20 cellular contexts compared by ENCODE assay signal in the genomic region with DNA sequence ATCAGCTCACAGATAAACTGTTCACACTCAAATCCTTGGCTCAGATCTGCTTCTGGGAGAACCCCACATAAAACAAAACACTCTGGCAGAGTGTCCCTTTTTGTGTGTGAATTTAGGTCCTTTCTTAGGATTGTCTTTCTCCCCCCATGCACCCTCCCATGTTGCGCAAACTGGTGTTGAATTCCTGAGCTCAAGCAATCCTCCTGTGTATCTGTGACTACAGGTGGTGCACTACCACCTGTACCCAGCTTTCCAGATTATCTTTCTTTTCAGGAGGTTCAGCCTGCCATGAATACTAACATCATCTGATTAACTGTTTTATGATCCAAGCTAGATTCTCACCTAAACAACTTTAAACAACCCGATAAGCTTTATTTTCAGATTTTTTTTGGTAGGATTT.
"Had no signal": no experiment of that assay in that cellular context is flagged by ENCODE, and none has a peak within 500 bp of the region (broad histone marks: within the 10 kb centered on the region; RNA-seq: fewer than 3 reads in every experiment).

No MANE protein-coding gene starts in this region.

- H3K27ac Mint-ChIP-seq: activated naive CD4-positive, alpha-beta T cell treated with anti-CD3 and anti-CD28 coated beads, Interleukin-2, amount 50 U/mL, for 24 hours; dendritic cell treated with granulocyte-macrophage colony-stimulating factor and Interleukin-4, amounts not matched to agents 40 ng/mL and 50 ng/mL, for 4 days had no signal

- H3K27me3 Mint-ChIP-seq: dendritic cell treated with granulocyte-macrophage colony-stimulating factor and Interleukin-4, amounts not matched to agents 40 ng/mL and 50 ng/mL, for 4 days had no signal

- ATAC-seq: foreskin keratinocyte; psoas muscle; stimulated activated naive CD8-positive, alpha-beta T cell treated with anti-CD3 and anti-CD28 coated beads, Interleukin-15, Interleukin-2, amounts not matched to agents 100 U/mL and 50 U/mL, for 24 hours had no signal

- H3K9me3 Mint-ChIP-seq: activated naive CD4-positive, alpha-beta T cell treated with anti-CD3 and anti-CD28 coated beads, Interleukin-2, amount 50 U/mL, for 24 hours; nephron had no signal

- H3K4me3 Mint-ChIP-seq: activated naive CD4-positive, alpha-beta T cell treated with anti-CD3 and anti-CD28 coated beads, Interleukin-2, amount 50 U/mL, for 24 hours; dendritic cell treated with granulocyte-macrophage colony-stimulating factor and Interleukin-4, amounts not matched to agents 40 ng/mL and 50 ng/mL, for 4 days; nephron had no signal

- DNase-seq: activated gamma-delta T cell treated with Interleukin-2 at 50 U/mL for 16 hours; activated T-cell treated with anti-CD3 and anti-CD28 coated beads, Interleukin-2, amount 50 U/mL, for 1 hour; anterior cingulate cortex; brain microvascular endothelial cell; caudate nucleus; effector CD4-positive, alpha-beta T cell; erythroblast; foreskin keratinocyte; mammary epithelial cell; pancreas; psoas muscle; stimulated activated CD4-positive, alpha-beta T cell treated with anti-CD3 and anti-CD28 coated beads, Interleukin-12 subunit alpha, Interleukin-12 subunit beta, amount 100 ng/mL, for 4 hours; stimulated activated CD4-positive, alpha-beta T cell treated with anti-CD3 and anti-CD28 coated beads, Interleukin-4, amount 100 ng/mL, for 4 hours; stimulated activated naive CD8-positive, alpha-beta T cell treated with anti-CD3 and anti-CD28 coated beads, Interleukin-15, Interleukin-2, amounts not matched to agents 100 U/mL and 50 U/mL, for 24 hours; T-helper 9 cell had no signal

- FAIRE-seq: pancreas had no signal

- H3K4me1 ChIP-seq: pancreas had no signal

- H3K9me3 ChIP-seq: pancreas, psoas muscle, thyroid gland had no signal

- H3K27me3 ChIP-seq: brain microvascular endothelial cell, foreskin keratinocyte, pancreas, right atrium auricular region, thyroid gland had no signal

- H3K36me3 Mint-ChIP-seq: activated naive CD4-positive, alpha-beta T cell treated with anti-CD3 and anti-CD28 coated beads, Interleukin-2, amount 50 U/mL, for 24 hours had no signal

- H3K27ac ChIP-seq: brain microvascular endothelial cell, pancreas, right atrium auricular region had no signal

- H3K4me3 ChIP-seq: pancreas, right atrium auricular region, thyroid gland had no signal

- H3K36me3 ChIP-seq: brain microvascular endothelial cell, pancreas, right atrium auricular region, thyroid gland had no signal
